In genomic region chr6:157830354-157831017, GRCh38 we compare ENCODE assay signal across 8 cellular contexts. TPM values are rescaled to one million over a fixed set of nuclear protein-coding genes. Genes with fewer than 3 reads are reported as not detected.
A peak's percentile ranks its signal among the peaks of the same experiment; 100 is the strongest.
DNase-seq lines count a peak whose midpoint lies in the region; ATAC-seq, FAIRE-seq and TF ChIP-seq lines count a peak whose summit lies in the region.

No MANE protein-coding gene starts in this region.

- ATAC-seq in HG02885 (IDR thresholded peaks at IDR 0.05; ENCODE audit: poor library complexity, unreplicated experiment) = peak; percentile 98

- H3K4me1 Mint-ChIP-seq in neural progenitor cell = peaks cover 42% of the 10 kb centered on the region

- H3K4me2 ChIP-seq in neural progenitor cell = peak overlapping the region; percentile 69

- peaks cover 69% of the 10 kb centered on the region for H3F3A ChIP-seq in neural progenitor cell (ENCODE audit: low read depth)

- peak overlapping the region; percentile 87 for H3K27ac ChIP-seq in neural progenitor cell

- no peak overlapping the region for H3K9ac ChIP-seq in neural progenitor cell

- peaks cover 3% of the 10 kb centered on the region for H3K27me3 Mint-ChIP-seq in neural progenitor cell (ENCODE audit: insufficient read depth, low read depth)

- H3K9me3 Mint-ChIP-seq in neural progenitor cell = peaks cover 35% of the 10 kb centered on the region

- H2AFZ ChIP-seq in neural progenitor cell (replicated peaks) = no peak overlapping the region

- H3K9me3 ChIP-seq in neural progenitor cell (ENCODE audit: low read depth) = no peaks in the 10 kb centered on the region

- H3K27ac Mint-ChIP-seq in neural progenitor cell = no peak overlapping the region

- peaks cover 54% of the 10 kb centered on the region for H3K4me1 ChIP-seq in neural progenitor cell

- peaks cover 3% of the 10 kb centered on the region for H3K36me3 ChIP-seq in neural progenitor cell

- DNase-seq in GM19238 (ENCODE audit: insufficient read length, low spot score) (peak; percentile 18), RPMI8226 (peak; percentile 84), neural progenitor cell (ENCODE audit: low spot score) (peak; percentile 15), D721Med (ENCODE audit: insufficient read length, low spot score) (no peak), urothelium cell line (ENCODE audit: low spot score) (no peak)
- DNase-seq in stimulated activated CD4-positive, alpha-beta T cell treated with anti-CD3 and anti-CD28 coated beads, Interleukin-15, amount 100 ng/mL, for 24 hours = no peak
- no peak for DNase-seq in stimulated activated CD4-positive, alpha-beta T cell treated with anti-CD3 and anti-CD28 coated beads, Interleukin-4, amount 100 ng/mL, for 24 hours

- peaks cover 87% of the 10 kb centered on the region for H3K79me2 ChIP-seq in neural progenitor cell (ENCODE audit: low read depth)

- H3K27me3 ChIP-seq in neural progenitor cell = no peaks in the 10 kb centered on the region

- TF ChIP-seq CTCF in neural progenitor cell (IDR thresholded peaks at IDR 0.05) = no peak
- no peak for TF ChIP-seq CTCF in D721Med (IDR thresholded peaks at IDR 0.05; ENCODE audit: insufficient read depth, missing control alignments)

- FAIRE-seq in D721Med (lab: Jason Lieb, UNC) = no peak
- FAIRE-seq in urothelium cell line (lab: Jason Lieb, UNC) = no peak

- H3K4me3 Mint-ChIP-seq in neural progenitor cell = no peak overlapping the region

- no peaks in the 10 kb centered on the region for H4K20me1 ChIP-seq in neural progenitor cell (ENCODE audit: low read depth)

- no peak overlapping the region for H3K4me3 ChIP-seq in neural progenitor cell

- H3K36me3 Mint-ChIP-seq in neural progenitor cell = peaks cover 36% of the 10 kb centered on the region

RNA-seq across cellular contexts. Expression of gene SNX9, which starts 7.4 kb away (rescaled TPM):
- 16.1 and 17.8 TPM in 2 replicates for total RNA-seq in neural progenitor cell (ENCODE audit: low replicate concordance)

Comparison
In these comparisons a context has a peak if more than half of its experiments do, and no peak if none do; other contexts are left out.
1. DNase-seq: peak in GM19238 (single experiment), RPMI8226 (single experiment) and neural progenitor cell (single experiment); none in D721Med (single experiment), urothelium cell line (single experiment), stimulated activated CD4-positive, alpha-beta T cell treated with anti-CD3 and anti-CD28 coated beads, Interleukin-15, amount 100 ng/mL, for 24 hours (single experiment) and stimulated activated CD4-positive, alpha-beta T cell treated with anti-CD3 and anti-CD28 coated beads, Interleukin-4, amount 100 ng/mL, for 24 hours (single experiment).